In genomic region chr1:185896863-185897262, GRCh38 we compare ENCODE assay signal across 1 cellular context.
TF ChIP-seq lines count a peak whose summit lies in the region.

No MANE protein-coding gene starts in this region.

TF ChIP-seq in WTC11, 78 proteins besides CTCF, POLR2A, EP300 and RAD21 (continued from another document):
- TF ChIP-seq FOXP4 (CRISPR knock-in tag; IDR thresholded peaks at IDR 0.05) = no peak
- no peak for TF ChIP-seq MYBL2 (CRISPR knock-in tag; IDR thresholded peaks at IDR 0.05)
- no peak for TF ChIP-seq NR3C1 (CRISPR knock-in tag; conservative IDR thresholded peaks at IDR 0.05; ENCODE audit: low read depth)
- TF ChIP-seq ZNF396 (CRISPR knock-in tag; IDR thresholded peaks at IDR 0.05; ENCODE audit: borderline replicate concordance) = no peak
TF ChIP-seq in WTC11: peak in this region for 0.
